In the genomic region with DNA sequence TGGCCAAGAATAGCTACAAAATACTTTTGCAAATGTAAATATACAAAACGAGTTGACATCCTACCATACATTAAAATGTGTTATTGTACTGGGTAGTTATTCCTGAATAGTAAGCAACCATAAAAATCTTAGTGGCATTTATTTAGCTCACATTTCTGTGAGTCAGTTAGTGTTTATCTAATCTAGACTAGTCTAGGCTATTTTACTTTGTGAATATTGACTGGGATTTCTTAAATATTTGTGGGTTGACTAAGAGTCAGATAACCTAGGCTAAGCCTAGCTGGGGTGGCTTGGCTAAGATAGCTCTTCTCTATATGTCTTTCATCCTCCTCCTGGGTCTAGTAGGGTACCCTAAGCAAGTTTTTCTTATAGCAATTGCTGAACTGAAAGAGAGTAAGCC, we compare ENCODE assay signal across 22 cellular contexts.
DNase-seq lines count a peak whose midpoint lies in the region; ATAC-seq, FAIRE-seq and TF ChIP-seq lines count a peak whose summit lies in the region.
"Had no signal": no experiment of that assay in that cellular context is flagged by ENCODE, and none has a peak within 500 bp of the region (broad histone marks: within the 10 kb centered on the region; RNA-seq: fewer than 3 reads in every experiment).

No MANE protein-coding gene starts in this region.

- no peaks in the 10 kb centered on the region for H3K9me3 Mint-ChIP-seq in astrocyte (ENCODE audit: unreplicated experiment)
- H3K9me3 Mint-ChIP-seq: GM23338 had no signal

- H3K27me3 Mint-ChIP-seq in astrocyte (ENCODE audit: low read depth, unreplicated experiment), result no peaks in the 10 kb centered on the region
- H3K27me3 Mint-ChIP-seq: CD4-positive, alpha-beta memory T cell had no signal

- H3K27me3 ChIP-seq in astrocyte (ENCODE audit: insufficient read depth, low read length) (no peaks in the 10 kb centered on the region), WERI-Rb-1 (ENCODE audit: insufficient read depth, low read depth, severe bottlenecking) (peaks cover 5% of the 10 kb centered on the region), gastroesophageal sphincter (no peaks in the 10 kb centered on the region)
- H3K27me3 ChIP-seq: BE2C had no signal

- TF ChIP-seq CTCF in astrocyte (IDR thresholded peaks at IDR 0.05; ENCODE audit: insufficient read depth, low read depth, low read length) (no peak), fibroblast of the aortic adventitia (IDR thresholded peaks at IDR 0.05; ENCODE audit: insufficient read depth, low read length) (no peak), retinal pigment epithelial cell (conservative IDR thresholded peaks at IDR 0.05; ENCODE audit: low read depth, low read length) (no peak), WERI-Rb-1 (IDR thresholded peaks at IDR 0.05; ENCODE audit: low read depth, low read length) (no peak), gastroesophageal sphincter (IDR thresholded peaks at IDR 0.05) (no peak)

- peak overlapping the region; percentile 34 for H3K27ac Mint-ChIP-seq in astrocyte (ENCODE audit: unreplicated experiment)
- H3K27ac Mint-ChIP-seq: CD4-positive, alpha-beta memory T cell; GM23338; H9 had no signal

- H3K4me2 ChIP-seq in astrocyte (ENCODE audit: low read length), result no peak overlapping the region
- H3K4me2 ChIP-seq: A549, GM23338 had no signal

- TF ChIP-seq EP300 in gastroesophageal sphincter (IDR thresholded peaks at IDR 0.05), result no peak

- H3K36me3 Mint-ChIP-seq in astrocyte (ENCODE audit: low read depth, unreplicated experiment), result no peaks in the 10 kb centered on the region
- H3K36me3 Mint-ChIP-seq: CD4-positive, alpha-beta memory T cell had no signal

- H3K4me3 Mint-ChIP-seq in astrocyte (ENCODE audit: unreplicated experiment), result no peak overlapping the region
- H3K4me3 Mint-ChIP-seq: CD4-positive, alpha-beta memory T cell; GM23338; H9 had no signal

- H4K20me1 ChIP-seq in astrocyte (ENCODE audit: insufficient read depth, low read length), result no peaks in the 10 kb centered on the region

- no peak overlapping the region for H3K9ac ChIP-seq in astrocyte (ENCODE audit: low read length)

- peak; percentile 56 for FAIRE-seq in astrocyte (lab: Jason Lieb, UNC)
- FAIRE-seq: A549, D721Med, G401.6, GM12891, HepG2, HTR-8/SVneo had no signal

- H3K4me3 ChIP-seq in astrocyte (ENCODE audit: insufficient read depth, low read depth, low read length) (no peak overlapping the region), fibroblast of the aortic adventitia (ENCODE audit: low read depth, low read length) (no peak overlapping the region), retinal pigment epithelial cell (ENCODE audit: low read length) (no peak overlapping the region), WERI-Rb-1 (ENCODE audit: low read depth, low read length) (no peak overlapping the region), gastroesophageal sphincter (no peak overlapping the region)
- H3K4me3 ChIP-seq: A549, GM23338 had no signal

- H3K4me1 Mint-ChIP-seq in astrocyte (ENCODE audit: low read depth, unreplicated experiment), result no peaks in the 10 kb centered on the region
- H3K4me1 Mint-ChIP-seq: CD4-positive, alpha-beta memory T cell; GM23338 had no signal

- H3K36me3 ChIP-seq in astrocyte (ENCODE audit: insufficient read depth, low read length), result no peaks in the 10 kb centered on the region
- no peaks in the 10 kb centered on the region for H3K36me3 ChIP-seq in WERI-Rb-1
- no peaks in the 10 kb centered on the region for H3K36me3 ChIP-seq in gastroesophageal sphincter
- H3K36me3 ChIP-seq: BE2C had no signal

- H3K9me3 ChIP-seq in astrocyte (ENCODE audit: insufficient read depth, low read depth, low read length) (no peaks in the 10 kb centered on the region), WERI-Rb-1 (ENCODE audit: severe bottlenecking) (no peaks in the 10 kb centered on the region), gastroesophageal sphincter (no peaks in the 10 kb centered on the region)
- H3K9me3 ChIP-seq: A549, BE2C had no signal

- 8 to 18% methylated on average over 1 of the region's 1 CpG for WGBS in gastroesophageal sphincter (ENCODE audit: low coverage in 1 of 2), 2 donors

- DNase-seq in HT1080 (ENCODE audit: low read depth) (peak; percentile 0), astrocyte (ENCODE audit: low read depth) (no peak), fibroblast of the aortic adventitia (ENCODE audit: low read depth) (peak; percentile 0), retinal pigment epithelial cell (ENCODE audit: low read depth) (peak; percentile 3), WERI-Rb-1 (no peak)
- no peak for DNase-seq in activated CD4-positive, alpha-beta T cell treated with anti-CD3 and anti-CD28 coated beads, Interleukin-2, amount 50 U/mL, for 1 hour
- DNase-seq: BE2C; CD4-positive, alpha-beta memory T cell; DMS153; DMS79 treated with DMSO at 0.1 percent for 48 hours; EL; H9 had no signal

- no peaks in the 10 kb centered on the region for H3K79me2 ChIP-seq in astrocyte (ENCODE audit: insufficient read depth, low read length)

- TF ChIP-seq POLR2A in gastroesophageal sphincter (IDR thresholded peaks at IDR 0.05), result no peak

- H2AFZ ChIP-seq in astrocyte (ENCODE audit: low read depth, low read length), result no peak overlapping the region
- H2AFZ ChIP-seq: GM23338 had no signal

- H3K4me1 ChIP-seq in astrocyte (ENCODE audit: insufficient read depth, low read length) (no peaks in the 10 kb centered on the region), gastroesophageal sphincter (no peaks in the 10 kb centered on the region)
- H3K4me1 ChIP-seq: A549, BE2C had no signal

- H3K27ac ChIP-seq in astrocyte (ENCODE audit: low read depth, low read length) (no peak overlapping the region), WERI-Rb-1 (no peak overlapping the region), gastroesophageal sphincter (no peak overlapping the region)
- H3K27ac ChIP-seq: A549, C4-2B had no signal

- no peak for ATAC-seq in gastroesophageal sphincter
- ATAC-seq in HG02885 (IDR thresholded peaks at IDR 0.05; ENCODE audit: poor library complexity, unreplicated experiment), result no peak
- ATAC-seq: A549, GM23338, HepG2 had no signal

Comparison
In these comparisons a context has a peak if more than half of its experiments do, and no peak if none do; other contexts are left out.
1. DNase-seq: peak in HT1080 (single experiment), fibroblast of the aortic adventitia (single experiment) and retinal pigment epithelial cell (single experiment); none in astrocyte (single experiment), WERI-Rb-1 (single experiment) and activated CD4-positive, alpha-beta T cell treated with anti-CD3 and anti-CD28 coated beads, Interleukin-2, amount 50 U/mL, for 1 hour (single experiment).